ENCODE assay signal across 24 cellular contexts in the genomic region with DNA sequence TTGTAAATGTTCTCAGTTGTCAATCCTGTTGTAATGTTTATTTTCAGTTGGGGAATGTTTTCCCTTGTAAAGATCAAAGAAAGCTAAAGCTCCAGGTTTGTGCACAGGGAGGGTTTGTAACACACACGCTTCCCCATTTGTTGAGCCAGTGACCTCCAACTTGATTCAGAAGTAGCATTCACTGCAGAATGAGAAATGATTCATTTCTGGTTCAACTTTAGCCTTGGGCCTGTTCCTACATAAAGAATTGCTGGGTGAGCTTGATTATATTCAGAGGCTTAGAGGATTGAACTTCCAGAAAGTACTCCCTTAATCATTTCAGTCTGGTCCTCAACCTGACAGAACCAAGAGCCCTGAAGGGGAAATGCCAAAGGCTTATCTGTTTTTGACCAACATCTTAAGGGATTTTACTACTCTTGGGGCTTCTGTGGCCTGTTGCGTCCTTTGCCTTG.
DNase-seq lines count a peak whose midpoint lies in the region; ATAC-seq and TF ChIP-seq lines count a peak whose summit lies in the region.
"Had no signal": no experiment of that assay in that cellular context is flagged by ENCODE, and none has a peak within 500 bp of the region (broad histone marks: within the 10 kb centered on the region; RNA-seq: fewer than 3 reads in every experiment).

No MANE protein-coding gene starts in this region.

- H3K36me3 Mint-ChIP-seq in nephron progenitor cell (ENCODE audit: low read depth) = no peaks in the 10 kb centered on the region
- no peaks in the 10 kb centered on the region for H3K36me3 Mint-ChIP-seq in activated naive CD8-positive, alpha-beta T cell treated with anti-CD3 and anti-CD28 coated beads, Interleukin-2, amount 50 U/mL, for 24 hours (ENCODE audit: low read depth)
- H3K36me3 Mint-ChIP-seq: CD8-positive, alpha-beta memory T cell; stimulated activated naive B cell treated with anti-CD40 and anti-IgM and Interleukin-4, amounts not matched to agents 10 μg/mL and 1 μg/mL and 100 μg/mL, for 72 hours had no signal

- peak overlapping the region; percentile 1 for H3K27ac Mint-ChIP-seq in nephron progenitor cell
- H3K27ac Mint-ChIP-seq in activated naive CD8-positive, alpha-beta T cell treated with anti-CD3 and anti-CD28 coated beads, Interleukin-2, amount 50 U/mL, for 24 hours = no peak overlapping the region
- H3K27ac Mint-ChIP-seq: activated CD4-positive, alpha-beta T cell treated with anti-CD3 and anti-CD28 coated beads, Interleukin-2, amount 10 ng/mL, durations not matched to agents 24 days and 14 days; CD8-positive, alpha-beta memory T cell; effector memory CD8-positive, alpha-beta T cell; stimulated activated naive B cell treated with anti-CD40 and anti-IgM and Interleukin-4, amounts not matched to agents 10 μg/mL and 1 μg/mL and 100 μg/mL, for 72 hours had no signal

- 0 out of 2 replicates have a peak overlapping the region, but pooled peaks have one; percentile 26 for H3K4me3 ChIP-seq in BE2C (ENCODE audit: low read depth, low read length)
- H3K4me3 ChIP-seq: breast epithelium, coronary artery, Peyer's patch, sigmoid colon had no signal

- H3K4me1 ChIP-seq in BE2C = peaks cover 52% of the 10 kb centered on the region
- H3K4me1 ChIP-seq: breast epithelium, Peyer's patch had no signal

- H3K27me3 Mint-ChIP-seq in nephron progenitor cell (ENCODE audit: low read depth, poor library complexity) = peaks cover 3% of the 10 kb centered on the region
- H3K27me3 Mint-ChIP-seq in activated naive CD8-positive, alpha-beta T cell treated with anti-CD3 and anti-CD28 coated beads, Interleukin-2, amount 50 U/mL, for 24 hours = peaks cover 12% of the 10 kb centered on the region
- H3K27me3 Mint-ChIP-seq: activated CD4-positive, alpha-beta T cell treated with anti-CD3 and anti-CD28 coated beads, Interleukin-2, amount 10 ng/mL, durations not matched to agents 24 days and 14 days had no signal

- no peaks in the 10 kb centered on the region for H3K36me3 ChIP-seq in BE2C
- H3K36me3 ChIP-seq: breast epithelium, Peyer's patch, sigmoid colon, WERI-Rb-1 had no signal

- ATAC-seq in activated naive CD8-positive, alpha-beta T cell treated with anti-CD3 and anti-CD28 coated beads, Interleukin-2, amount 50 U/mL, for 24 hours = no peak
- ATAC-seq in HG03280 (IDR thresholded peaks at IDR 0.05; ENCODE audit: unreplicated experiment) = no peak
- ATAC-seq: activated T-cell treated with anti-CD3 and anti-CD28 coated beads, Interleukin-2, amount 50 U/mL, for 4 hours; effector memory CD8-positive, alpha-beta T cell; esophagus mucosa; stimulated activated naive B cell treated with anti-CD40 and anti-IgM and Interleukin-4, amounts not matched to agents 10 μg/mL and 1 μg/mL and 100 μg/mL, for 72 hours had no signal

- H3K9me3 ChIP-seq in BE2C = no peaks in the 10 kb centered on the region
- H3K9me3 ChIP-seq: breast epithelium, Peyer's patch, sigmoid colon had no signal

- no peaks in the 10 kb centered on the region for H3K27me3 ChIP-seq in BE2C
- H3K27me3 ChIP-seq: breast epithelium, Peyer's patch, sigmoid colon had no signal

- DNase-seq in BE2C (no peak), astrocyte of the hippocampus (ENCODE audit: low read depth, low spot score) (peak; percentile 25), fibroblast of the conjunctiva (ENCODE audit: low read depth) (peak; percentile 63), nephron progenitor cell (no peak), DMS53 (lab: John Stamatoyannopoulos, UW) (no peak), cerebellar nuclear complex (lab: John Stamatoyannopoulos, UW) (no peak)
- no peak for DNase-seq in activated naive CD8-positive, alpha-beta T cell treated with anti-CD3 and anti-CD28 coated beads, Interleukin-2, amount 50 U/mL, for 24 hours
- DNase-seq: activated CD4-positive, alpha-beta T cell treated with anti-CD3 and anti-CD28 coated beads, Interleukin-2, amount 10 ng/mL, durations not matched to agents 24 days and 14 days; activated T-cell treated with anti-CD3 and anti-CD28 coated beads, Interleukin-2, amount 50 U/mL, for 4 hours; CD8-positive, alpha-beta memory T cell; effector memory CD8-positive, alpha-beta T cell; KBM-7; NCI-H187 treated with DMSO at 0.1 percent for 48 hours; Peyer's patch; SIG-M5; sigmoid colon; stimulated activated CD4-positive, alpha-beta T cell treated with anti-CD3 and anti-CD28 coated beads, Interleukin-15, amount 100 ng/mL, for 24 hours; stimulated activated naive B cell treated with anti-CD40 and anti-IgM and Interleukin-4, amounts not matched to agents 10 μg/mL and 1 μg/mL and 100 μg/mL, for 72 hours; T1000; WERI-Rb-1 had no signal

- H3K4me1 Mint-ChIP-seq in nephron progenitor cell = peaks cover 15% of the 10 kb centered on the region
- H3K4me1 Mint-ChIP-seq in activated naive CD8-positive, alpha-beta T cell treated with anti-CD3 and anti-CD28 coated beads, Interleukin-2, amount 50 U/mL, for 24 hours = no peaks in the 10 kb centered on the region
- H3K4me1 Mint-ChIP-seq: activated CD4-positive, alpha-beta T cell treated with anti-CD3 and anti-CD28 coated beads, Interleukin-2, amount 10 ng/mL, durations not matched to agents 24 days and 14 days; CD8-positive, alpha-beta memory T cell had no signal

- no peak for TF ChIP-seq CTCF in BE2C (IDR thresholded peaks at IDR 0.05; ENCODE audit: low read depth, low read length)
- TF ChIP-seq CTCF in nephron progenitor cell (IDR thresholded peaks at IDR 0.05) = no peak

- no peak overlapping the region for H3K4me3 Mint-ChIP-seq in nephron progenitor cell
- no peak overlapping the region for H3K4me3 Mint-ChIP-seq in activated naive CD8-positive, alpha-beta T cell treated with anti-CD3 and anti-CD28 coated beads, Interleukin-2, amount 50 U/mL, for 24 hours
- H3K4me3 Mint-ChIP-seq: activated CD4-positive, alpha-beta T cell treated with anti-CD3 and anti-CD28 coated beads, Interleukin-2, amount 10 ng/mL, durations not matched to agents 24 days and 14 days; activated T-cell treated with anti-CD3 and anti-CD28 coated beads, Interleukin-2, amount 50 U/mL, for 4 hours; CD8-positive, alpha-beta memory T cell; effector memory CD8-positive, alpha-beta T cell; stimulated activated naive B cell treated with anti-CD40 and anti-IgM and Interleukin-4, amounts not matched to agents 10 μg/mL and 1 μg/mL and 100 μg/mL, for 72 hours had no signal

- peaks cover 5% of the 10 kb centered on the region for H3K9me3 Mint-ChIP-seq in nephron progenitor cell
- H3K9me3 Mint-ChIP-seq in activated naive CD8-positive, alpha-beta T cell treated with anti-CD3 and anti-CD28 coated beads, Interleukin-2, amount 50 U/mL, for 24 hours = no peaks in the 10 kb centered on the region
- H3K9me3 Mint-ChIP-seq: activated CD4-positive, alpha-beta T cell treated with anti-CD3 and anti-CD28 coated beads, Interleukin-2, amount 10 ng/mL, durations not matched to agents 24 days and 14 days; activated T-cell treated with anti-CD3 and anti-CD28 coated beads, Interleukin-2, amount 50 U/mL, for 4 hours; effector memory CD8-positive, alpha-beta T cell; stimulated activated naive B cell treated with anti-CD40 and anti-IgM and Interleukin-4, amounts not matched to agents 10 μg/mL and 1 μg/mL and 100 μg/mL, for 72 hours had no signal

Comparison
In these comparisons a context has a peak if more than half of its experiments do, and no peak if none do; other contexts are left out.
1. DNase-seq: peak in astrocyte of the hippocampus (single experiment) and fibroblast of the conjunctiva (single experiment); none in BE2C (single experiment), nephron progenitor cell (single experiment), DMS53 (single experiment), activated naive CD8-positive, alpha-beta T cell treated with anti-CD3 and anti-CD28 coated beads, Interleukin-2, amount 50 U/mL, for 24 hours (single experiment) and cerebellar nuclear complex (0 of 2).